Comparison of ENCODE assay signal across 8 cellular contexts in genomic region chr19:41872775-41873647, GRCh38. TPM values are rescaled to one million over a fixed set of nuclear protein-coding genes. Genes with fewer than 3 reads are reported as not detected.
DNase-seq lines count a peak whose midpoint lies in the region; ATAC-seq and TF ChIP-seq lines count a peak whose summit lies in the region.

No MANE protein-coding gene starts in this region.

- in situ Hi-C loops in GM18951 (cut with MboI; ENCODE audit: low sequenced_read_pairs, unreplicated experiment), result loop anchor here (5.0 kb wide), 1 partner anchor 79 kb away; no protein-coding TSS in a partner anchor

- peak; percentile 84 for TF ChIP-seq CTCF in AG04449 (IDR thresholded peaks at IDR 0.05; ENCODE audit: insufficient read depth, low read length, missing control alignments)

- no peak overlapping the region for H3K4me3 Mint-ChIP-seq in activated CD4-positive, alpha-beta T cell treated with anti-CD3 and anti-CD28 coated beads for 36 hours
- peak overlapping the region; percentile 45 for H3K4me3 Mint-ChIP-seq in memory B cell

- H3K27me3 Mint-ChIP-seq in activated CD4-positive, alpha-beta T cell treated with anti-CD3 and anti-CD28 coated beads for 36 hours, result no peaks in the 10 kb centered on the region
- H3K27me3 Mint-ChIP-seq in memory B cell, result no peaks in the 10 kb centered on the region

- peaks cover 84% of the 10 kb centered on the region for H3K4me1 Mint-ChIP-seq in activated CD4-positive, alpha-beta T cell treated with anti-CD3 and anti-CD28 coated beads for 36 hours
- peaks cover 44% of the 10 kb centered on the region for H3K4me1 Mint-ChIP-seq in memory B cell

- no peak overlapping the region for H3K4me3 ChIP-seq in AG04449 (ENCODE audit: low read depth, low read length)

- POLR2A ChIA-PET in AG04449 (lab: Yijun Ruan, JAX), result interaction anchor here (0.8 to 4.5 kb wide), 6 partner anchors 9 to 86 kb away, joined by 3 to 27 read pairs (median 6); partner anchors contain the start of genes RABAC1 and RPS19
- POLR2A ChIA-PET in activated CD4-positive, alpha-beta T cell treated with anti-CD3 and anti-CD28 coated beads for 36 hours (lab: Charles Lee), result interaction anchor here (0.6 to 2.1 kb wide), 7 partner anchors 10 to 329 kb away, joined by 3 to 13 read pairs (median 3); partner anchors contain the start of gene RPS19

- ATAC-seq in activated CD4-positive, alpha-beta T cell treated with anti-CD3 and anti-CD28 coated beads for 36 hours, result no peak
- no peak for ATAC-seq in memory B cell (ENCODE audit: low read depth)
- ATAC-seq in GM19397 (IDR thresholded peaks at IDR 0.05; ENCODE audit: unreplicated experiment), result no peak

- peak; percentile 14 for TF ChIP-seq POLR2A in GM18951 (IDR thresholded peaks at IDR 0.05; ENCODE audit: extremely low read depth, insufficient read depth, insufficient read length)

- no peaks in the 10 kb centered on the region for H3K9me3 Mint-ChIP-seq in activated CD4-positive, alpha-beta T cell treated with anti-CD3 and anti-CD28 coated beads for 36 hours (ENCODE audit: low read depth)
- H3K9me3 Mint-ChIP-seq in memory B cell, result no peaks in the 10 kb centered on the region

- H3K36me3 Mint-ChIP-seq in activated CD4-positive, alpha-beta T cell treated with anti-CD3 and anti-CD28 coated beads for 36 hours (ENCODE audit: low read depth), result peaks cover 40% of the 10 kb centered on the region
- H3K36me3 Mint-ChIP-seq in memory B cell, result peaks cover 20% of the 10 kb centered on the region

- CTCF ChIA-PET in AG04449 (lab: Yijun Ruan, JAX), result interaction anchor here (0.6 to 2.5 kb wide), 16 partner anchors 9 to 162 kb away, joined by 3 to 20 read pairs (median 4); partner anchors contain the start of genes ARHGEF1, RABAC1 and RPS19
- CTCF ChIA-PET in activated CD4-positive, alpha-beta T cell treated with anti-CD3 and anti-CD28 coated beads for 36 hours (lab: Charles Lee), result interaction anchor here (0.6 to 6.1 kb wide), 18 partner anchors 10 to 127 kb away, joined by 3 to 62 read pairs (median 4); partner anchors contain the start of genes ARHGEF1 and RPS19

- DNase-seq in AG04449 (ENCODE audit: low read depth, low spot score) (no peak), NCI-H2227 treated with DMSO at 0.1 percent for 48 hours (lab: John Stamatoyannopoulos, UW) (peak; percentile 87), dermis blood vessel endothelial cell (peak; percentile 79), memory B cell (ENCODE audit: low spot score in 2 of 2) (peak; percentile 63 to 72), superior temporal gyrus (ENCODE audit: extremely low spot score) (peak; percentile 70)
- peak; percentile 84 for DNase-seq in activated CD4-positive, alpha-beta T cell treated with anti-CD3 and anti-CD28 coated beads for 36 hours

- H3K27ac Mint-ChIP-seq in activated CD4-positive, alpha-beta T cell treated with anti-CD3 and anti-CD28 coated beads for 36 hours, result peak overlapping the region; percentile 88
- peak overlapping the region; percentile 89 for H3K27ac Mint-ChIP-seq in memory B cell

- intact Hi-C loops in activated CD4-positive, alpha-beta T cell treated with anti-CD3 and anti-CD28 coated beads for 36 hours (cut with DNase I, micrococcal nuclease), result loop anchor here (1.0 to 5.0 kb wide), 5 partner anchors 14 to 249 kb away; no protein-coding TSS in a partner anchor

RNA-seq across cellular contexts. Expression of gene CD79A, which starts 4.1 kb away (rescaled TPM):
- total RNA-seq in activated CD4-positive, alpha-beta T cell treated with anti-CD3 and anti-CD28 coated beads for 36 hours, result 1 to 10 TPM; 4.0 to 4.1 TPM
- 0.09 and 0.34 TPM in 2 replicates for total RNA-seq in dermis blood vessel endothelial cell

RNA-seq across cellular contexts. Expression of gene ARHGEF1, which starts 10.0 kb away (rescaled TPM):
- total RNA-seq in activated CD4-positive, alpha-beta T cell treated with anti-CD3 and anti-CD28 coated beads for 36 hours, result 100 to 1,000 TPM; 231 to 276 TPM
- 53.8 and 69.4 TPM in 2 replicates for total RNA-seq in dermis blood vessel endothelial cell

RNA-seq across cellular contexts. Expression of gene RPS19, which starts 13.0 kb away (rescaled TPM):
- total RNA-seq in activated CD4-positive, alpha-beta T cell treated with anti-CD3 and anti-CD28 coated beads for 36 hours, result 1,000 to 10,000 TPM; 2,342 to 3,204 TPM
- 1,021 and 1,770 TPM in 2 replicates for total RNA-seq in dermis blood vessel endothelial cell

RNA-seq across cellular contexts. Expression of gene DMRTC2, which starts 28.2 kb away (rescaled TPM):
- total RNA-seq in activated CD4-positive, alpha-beta T cell treated with anti-CD3 and anti-CD28 coated beads for 36 hours, result not detected
- total RNA-seq in dermis blood vessel endothelial cell, result not detected in 2 replicates

RNA-seq across cellular contexts. Expression of gene LYPD4, which starts 28.5 kb away (rescaled TPM):
- not detected for total RNA-seq in activated CD4-positive, alpha-beta T cell treated with anti-CD3 and anti-CD28 coated beads for 36 hours
- total RNA-seq in dermis blood vessel endothelial cell, result not detected in 2 replicates
